31 cellular contexts compared by ENCODE assay signal in genomic region chr9:68629042-68629441, GRCh38.
"Had no signal": no experiment of that assay in that cellular context is flagged by ENCODE, and none has a peak within 500 bp of the region (broad histone marks: within the 10 kb centered on the region; RNA-seq: fewer than 3 reads in every experiment).

No MANE protein-coding gene starts in this region.

- H3K27me3 ChIP-seq: ascending aorta, ovary, sigmoid colon, transverse colon had no signal

- ATAC-seq: activated CD4-positive, alpha-beta T cell treated with anti-CD3 and anti-CD28 coated beads for 36 hours; esophagus mucosa; stimulated activated naive B cell treated with anti-CD40 and anti-IgM and Interleukin-4, amounts not matched to agents 10 μg/mL and 1 μg/mL and 100 μg/mL, for 72 hours; T-helper 17 cell had no signal

- H3K36me3 ChIP-seq: ascending aorta, ovary, sigmoid colon, transverse colon had no signal

- H3K9me3 Mint-ChIP-seq: activated naive CD4-positive, alpha-beta T cell treated with anti-CD3 and anti-CD28 coated beads for 36 hours; activated naive CD8-positive, alpha-beta T cell treated with anti-CD3 and anti-CD28 coated beads, Interleukin-2, amount 10 ng/mL, durations not matched to agents 7 days and 5 days; activated T-helper 1 cell treated with anti-CD3 and anti-CD28 coated beads, Interleukin-12 subunit alpha, Interleukin-12 subunit beta, Interleukin-2, Interleukin-4 antibody, amounts not matched to agents 30 ng/mL and 10 ng/mL and 1 ng/mL, durations not matched to agents 14 hours and 24 hours and 36 hours; brain; naive B cell; nephron progenitor cell; stimulated activated naive B cell treated with anti-CD40 and anti-IgM and Interleukin-4, amounts not matched to agents 10 μg/mL and 1 μg/mL and 100 μg/mL, for 72 hours had no signal

- H3K27ac ChIP-seq: ascending aorta, ovary, sigmoid colon, transverse colon had no signal

- H3K4me1 ChIP-seq: ascending aorta, sigmoid colon, transverse colon had no signal

- H3K27me3 Mint-ChIP-seq: naive B cell; stimulated activated naive B cell treated with anti-CD40 and anti-IgM and Interleukin-4, amounts not matched to agents 10 μg/mL and 1 μg/mL and 100 μg/mL, for 72 hours had no signal

- DNase-seq: activated CD4-positive, alpha-beta T cell treated with anti-CD3 and anti-CD28 coated beads for 36 hours; activated CD4-positive, alpha-beta T cell treated with anti-CD3 and anti-CD28 coated beads, Interleukin-2, amount 50 U/mL, for 4 hours; activated CD4-positive, CD25-positive, alpha-beta regulatory T cell; activated CD8-positive, alpha-beta memory T cell treated with anti-CD3 and anti-CD28 coated beads, Interleukin-2, amount 50 U/mL, for 4 hours; activated effector memory CD4-positive, alpha-beta T cell treated with anti-CD3 and anti-CD28 coated beads, Interleukin-2, amount 50 U/mL, for 16 hours; activated naive CD4-positive, alpha-beta T cell treated with anti-CD3 and anti-CD28 coated beads for 36 hours; activated naive CD8-positive, alpha-beta T cell treated with anti-CD3 and anti-CD28 coated beads, Interleukin-2, amount 10 ng/mL, durations not matched to agents 7 days and 5 days; activated T-cell treated with anti-CD3 and anti-CD28 coated beads, Interleukin-2, amount 50 U/mL, for 1 hour; caudate nucleus; cortex of kidney; foreskin fibroblast; head of caudate nucleus; kidney glomerular epithelial cell; mammary epithelial cell; naive B cell; nephron progenitor cell; ovary; sigmoid colon; SK-N-SH; stimulated activated CD4-positive, alpha-beta T cell treated with anti-CD3 and anti-CD28 coated beads, Interleukin-15, amount 100 ng/mL, for 24 hours; stimulated activated CD4-positive, alpha-beta T cell treated with anti-CD3 and anti-CD28 coated beads, Interleukin-2, amount 100 ng/mL, for 24 hours; stimulated activated naive B cell treated with anti-CD40 and anti-IgM and Interleukin-4, amounts not matched to agents 10 μg/mL and 1 μg/mL and 100 μg/mL, for 72 hours; T-helper 17 cell; T1000; transverse colon had no signal

- H3K36me3 Mint-ChIP-seq: activated naive CD8-positive, alpha-beta T cell treated with anti-CD3 and anti-CD28 coated beads, Interleukin-2, amount 10 ng/mL, durations not matched to agents 7 days and 5 days; brain; naive B cell; stimulated activated naive B cell treated with anti-CD40 and anti-IgM and Interleukin-4, amounts not matched to agents 10 μg/mL and 1 μg/mL and 100 μg/mL, for 72 hours had no signal

- H3K4me3 Mint-ChIP-seq: activated CD4-positive, alpha-beta T cell treated with anti-CD3 and anti-CD28 coated beads for 36 hours; activated naive CD4-positive, alpha-beta T cell treated with anti-CD3 and anti-CD28 coated beads for 36 hours; activated naive CD8-positive, alpha-beta T cell treated with anti-CD3 and anti-CD28 coated beads, Interleukin-2, amount 10 ng/mL, durations not matched to agents 7 days and 5 days; activated T-helper 1 cell treated with anti-CD3 and anti-CD28 coated beads, Interleukin-12 subunit alpha, Interleukin-12 subunit beta, Interleukin-2, Interleukin-4 antibody, amounts not matched to agents 30 ng/mL and 10 ng/mL and 1 ng/mL, durations not matched to agents 14 hours and 24 hours and 36 hours; brain; naive B cell; nephron progenitor cell; stimulated activated naive B cell treated with anti-CD40 and anti-IgM and Interleukin-4, amounts not matched to agents 10 μg/mL and 1 μg/mL and 100 μg/mL, for 72 hours; T-helper 17 cell had no signal

- H3K4me1 Mint-ChIP-seq: activated CD4-positive, alpha-beta T cell treated with anti-CD3 and anti-CD28 coated beads for 36 hours; activated naive CD8-positive, alpha-beta T cell treated with anti-CD3 and anti-CD28 coated beads, Interleukin-2, amount 10 ng/mL, durations not matched to agents 7 days and 5 days; brain; T-helper 17 cell had no signal

- H3K9me3 ChIP-seq: ascending aorta, ovary, sigmoid colon, SK-N-SH, transverse colon had no signal

- H3K27ac Mint-ChIP-seq: activated CD4-positive, alpha-beta T cell treated with anti-CD3 and anti-CD28 coated beads for 36 hours; activated naive CD4-positive, alpha-beta T cell treated with anti-CD3 and anti-CD28 coated beads for 36 hours; activated naive CD8-positive, alpha-beta T cell treated with anti-CD3 and anti-CD28 coated beads, Interleukin-2, amount 10 ng/mL, durations not matched to agents 7 days and 5 days; activated T-helper 1 cell treated with anti-CD3 and anti-CD28 coated beads, Interleukin-12 subunit alpha, Interleukin-12 subunit beta, Interleukin-2, Interleukin-4 antibody, amounts not matched to agents 30 ng/mL and 10 ng/mL and 1 ng/mL, durations not matched to agents 14 hours and 24 hours and 36 hours; brain; nephron progenitor cell; progenitor cell of endocrine pancreas; stimulated activated naive B cell treated with anti-CD40 and anti-IgM and Interleukin-4, amounts not matched to agents 10 μg/mL and 1 μg/mL and 100 μg/mL, for 72 hours; T-helper 17 cell had no signal

- H3K4me3 ChIP-seq: ascending aorta, ovary, sigmoid colon, smooth muscle cell, transverse colon had no signal
